In genomic region chr3:11434017-11434526, GRCh38 we compare ENCODE assay signal across 10 cellular contexts.
A peak's percentile ranks its signal among the peaks of the same experiment; 100 is the strongest.
DNase-seq lines count a peak whose midpoint lies in the region; ATAC-seq, FAIRE-seq and TF ChIP-seq lines count a peak whose summit lies in the region.
"Had no signal": no experiment of that assay in that cellular context is flagged by ENCODE, and none has a peak within 500 bp of the region (broad histone marks: within the 10 kb centered on the region; RNA-seq: fewer than 3 reads in every experiment).

No MANE protein-coding gene starts in this region.

- no peak overlapping the region for H3K9ac ChIP-seq in skeletal muscle tissue (ENCODE audit: low read depth in 1 of 3, low read length in 3 of 3)

- peak; percentile 93 for DNase-seq in GM04503 (ENCODE audit: low read depth)
- DNase-seq in bronchial epithelial cell (ENCODE audit: low read depth): peak; percentile 33
- DNase-seq in inferior parietal cortex (ENCODE audit: extremely low spot score): peak; percentile 60
- no peak for DNase-seq in T-cell
- no peak for DNase-seq in endothelial cell (ENCODE audit: low spot score)
- no peak for DNase-seq in activated T-cell treated with anti-CD3 and anti-CD28 coated beads, Interleukin-2, amount 50 U/mL, for 4 hours
- DNase-seq: immature natural killer cell had no signal

- H3K36me3 ChIP-seq in bronchial epithelial cell (ENCODE audit: control insufficient read depth, insufficient read depth, low read length) (no peaks in the 10 kb centered on the region), skeletal muscle tissue (ENCODE audit: control insufficient read depth in 3 of 3, insufficient read depth in 3 of 3, low read length in 3 of 3) (no peaks in the 10 kb centered on the region)
- H3K36me3 ChIP-seq: Peyer's patch had no signal

- ATAC-seq in T-cell (replicated peaks in 1 of 4): no peak
- ATAC-seq in HG03159 (IDR thresholded peaks at IDR 0.05; ENCODE audit: unreplicated experiment): no peak
- no peak for ATAC-seq in activated T-cell treated with anti-CD3 and anti-CD28 coated beads, Interleukin-2, amount 50 U/mL, for 4 hours

- H3K27ac Mint-ChIP-seq in T-cell (no peak overlapping the region), endothelial cell (ENCODE audit: unreplicated experiment) (no peak overlapping the region)
- H3K27ac Mint-ChIP-seq: immature natural killer cell had no signal

- no peaks in the 10 kb centered on the region for H3K4me1 Mint-ChIP-seq in T-cell
- peaks cover 8% of the 10 kb centered on the region for H3K4me1 Mint-ChIP-seq in endothelial cell (ENCODE audit: unreplicated experiment)
- H3K4me1 Mint-ChIP-seq in activated T-cell treated with anti-CD3 and anti-CD28 coated beads, Interleukin-2, amount 50 U/mL, for 4 hours (ENCODE audit: low read depth): no peaks in the 10 kb centered on the region
- H3K4me1 Mint-ChIP-seq: immature natural killer cell had no signal

- H3K27me3 ChIP-seq in bronchial epithelial cell (ENCODE audit: control insufficient read depth, insufficient read depth, low read length) (no peaks in the 10 kb centered on the region), skeletal muscle tissue (ENCODE audit: control insufficient read depth in 3 of 3, insufficient read depth in 3 of 3, low read length in 3 of 3) (no peaks in the 10 kb centered on the region)
- H3K27me3 ChIP-seq: Peyer's patch had no signal

- no peak for FAIRE-seq in bronchial epithelial cell (lab: Jason Lieb, UNC)

- H3K36me3 Mint-ChIP-seq in T-cell: peaks cover 11% of the 10 kb centered on the region
- no peaks in the 10 kb centered on the region for H3K36me3 Mint-ChIP-seq in endothelial cell (ENCODE audit: low read depth, unreplicated experiment)
- H3K36me3 Mint-ChIP-seq in activated T-cell treated with anti-CD3 and anti-CD28 coated beads, Interleukin-2, amount 50 U/mL, for 4 hours (ENCODE audit: insufficient read depth): peaks cover 9% of the 10 kb centered on the region

- H3K4me3 Mint-ChIP-seq in T-cell (no peak overlapping the region), endothelial cell (ENCODE audit: unreplicated experiment) (no peak overlapping the region)
- no peak overlapping the region for H3K4me3 Mint-ChIP-seq in activated T-cell treated with anti-CD3 and anti-CD28 coated beads, Interleukin-2, amount 50 U/mL, for 4 hours
- H3K4me3 Mint-ChIP-seq: immature natural killer cell had no signal

- H3K4me3 ChIP-seq in bronchial epithelial cell (ENCODE audit: low read depth, low read length) (no peak overlapping the region), skeletal muscle tissue (ENCODE audit: low read length in 3 of 3) (peak overlapping the region in 1 of 3 donors; percentile 49)
- H3K4me3 ChIP-seq: Peyer's patch had no signal

- no peaks in the 10 kb centered on the region for H3K9me3 ChIP-seq in skeletal muscle tissue (ENCODE audit: control insufficient read depth in 3 of 3, low read length in 3 of 3)
- H3K9me3 ChIP-seq: Peyer's patch had no signal

- H3K4me1 ChIP-seq in skeletal muscle tissue (ENCODE audit: control insufficient read depth in 3 of 3, insufficient read depth in 3 of 3, low read length in 3 of 3): peaks cover 3 to 14% (median 4%) of the 10 kb centered on the region in 3 donors

- H3K9me3 Mint-ChIP-seq in T-cell (no peaks in the 10 kb centered on the region), endothelial cell (ENCODE audit: unreplicated experiment) (no peaks in the 10 kb centered on the region)
- no peaks in the 10 kb centered on the region for H3K9me3 Mint-ChIP-seq in activated T-cell treated with anti-CD3 and anti-CD28 coated beads, Interleukin-2, amount 50 U/mL, for 4 hours
- H3K9me3 Mint-ChIP-seq: immature natural killer cell had no signal

- H3K27me3 Mint-ChIP-seq in T-cell: no peaks in the 10 kb centered on the region
- H3K27me3 Mint-ChIP-seq in endothelial cell (ENCODE audit: unreplicated experiment): no peaks in the 10 kb centered on the region
- H3K27me3 Mint-ChIP-seq in activated T-cell treated with anti-CD3 and anti-CD28 coated beads, Interleukin-2, amount 50 U/mL, for 4 hours (ENCODE audit: low read depth): no peaks in the 10 kb centered on the region

- peak overlapping the region; percentile 57 for H3K27ac ChIP-seq in skeletal muscle tissue (ENCODE audit: low read depth, low read length)

- POLR2A ChIA-PET in T-cell (lab: Charles Lee): no interaction called here

- CTCF ChIA-PET in T-cell (lab: Charles Lee): no interaction called here

- TF ChIP-seq CTCF in bronchial epithelial cell (IDR thresholded peaks at IDR 0.05; ENCODE audit: insufficient read depth, low read length, severe bottlenecking) (no peak), endothelial cell (IDR thresholded peaks at IDR 0.05; ENCODE audit: unreplicated experiment) (no peak)

Comparison
In these comparisons a context has a peak if more than half of its experiments do, and no peak if none do; other contexts are left out.
1. DNase-seq: peak in GM04503 (single experiment), bronchial epithelial cell (single experiment) and inferior parietal cortex (single experiment); none in T-cell (0 of 34), endothelial cell (single experiment) and activated T-cell treated with anti-CD3 and anti-CD28 coated beads, Interleukin-2, amount 50 U/mL, for 4 hours (single experiment).